25 cellular contexts compared by ENCODE assay signal in the genomic region with DNA sequence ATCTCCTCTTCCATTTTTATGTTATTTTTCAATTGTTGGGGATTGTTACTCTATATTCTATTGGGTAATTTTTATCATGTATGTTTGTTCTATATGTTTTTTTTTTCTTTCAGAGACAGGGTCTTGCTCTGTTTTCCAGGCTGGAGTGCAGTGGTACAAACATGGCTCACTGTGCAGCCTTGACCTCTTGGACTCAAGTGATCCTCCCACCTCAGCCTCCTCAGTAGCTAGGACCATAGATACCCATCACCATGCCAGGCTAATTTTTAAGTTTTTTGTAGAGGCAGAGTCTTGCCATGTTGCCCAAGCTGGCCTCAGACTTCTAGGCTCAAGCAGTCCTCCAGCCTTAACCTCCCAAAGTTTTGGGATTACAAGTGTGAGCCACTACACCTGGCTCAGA.
"Had no signal": no experiment of that assay in that cellular context is flagged by ENCODE, and none has a peak within 500 bp of the region (broad histone marks: within the 10 kb centered on the region; RNA-seq: fewer than 3 reads in every experiment).

No MANE protein-coding gene starts in this region.

- H3K4me1 Mint-ChIP-seq: neural crest cell had no signal

- DNase-seq: activated CD4-positive, alpha-beta memory T cell treated with anti-CD3 and anti-CD28 coated beads for 36 hours; activated CD4-positive, alpha-beta T cell treated with anti-CD3 and anti-CD28 coated beads, Interleukin-2, amount 10 ng/mL, durations not matched to agents 24 days and 14 days; activated CD4-positive, CD25-positive, alpha-beta regulatory T cell treated with anti-CD3 and anti-CD28 coated beads, Interleukin-2, amount 50 U/mL, for 72 hours; activated CD8-positive, alpha-beta memory T cell treated with anti-CD3 and anti-CD28 coated beads, Interleukin-2, amount 50 U/mL, for 48 hours; activated gamma-delta T cell treated with Interleukin-2 at 50 U/mL for 16 hours; activated T-cell treated with anti-CD3 and anti-CD28 coated beads, Interleukin-2, amount 50 U/mL, for 4 hours; anterior cingulate cortex; brain microvascular endothelial cell; caudate nucleus; foreskin melanocyte; naive thymus-derived CD8-positive, alpha-beta T cell; nucleus accumbens; pancreas; retina; spleen; stimulated activated naive CD4-positive, alpha-beta T cell; T-helper 2 cell had no signal

- H3K27me3 ChIP-seq: brain microvascular endothelial cell, esophagus muscularis mucosa, pancreas, spleen, suprapubic skin, tibial nerve had no signal

- H3K9me3 Mint-ChIP-seq: activated naive CD4-positive, alpha-beta T cell treated with anti-CD3 and anti-CD28 coated beads, Interleukin-2, amount 50 U/mL, for 24 hours; activated T-helper 17 cell treated with anti-CD3 and anti-CD28 coated beads, Interleukin-2, amount 50 U/mL, for 72 hours; neural crest cell had no signal

- H3K4me3 Mint-ChIP-seq: activated CD4-positive, alpha-beta memory T cell treated with anti-CD3 and anti-CD28 coated beads for 36 hours; activated CD4-positive, alpha-beta T cell treated with anti-CD3 and anti-CD28 coated beads, Interleukin-2, amount 10 ng/mL, durations not matched to agents 24 days and 14 days; activated naive CD4-positive, alpha-beta T cell treated with anti-CD3 and anti-CD28 coated beads, Interleukin-2, amount 50 U/mL, for 24 hours; activated T-cell treated with anti-CD3 and anti-CD28 coated beads, Interleukin-2, amount 50 U/mL, for 4 hours; activated T-helper 17 cell treated with anti-CD3 and anti-CD28 coated beads, Interleukin-2, amount 50 U/mL, for 72 hours; memory B cell; naive thymus-derived CD8-positive, alpha-beta T cell; neural crest cell had no signal

- H3K4me3 ChIP-seq: esophagus muscularis mucosa, pancreas, prostate gland, spleen, suprapubic skin, tibial nerve had no signal

- H3K9me3 ChIP-seq: esophagus muscularis mucosa, pancreas, prostate gland, suprapubic skin, tibial nerve had no signal

- H3K27me3 Mint-ChIP-seq: activated CD4-positive, alpha-beta memory T cell treated with anti-CD3 and anti-CD28 coated beads for 36 hours; activated CD4-positive, alpha-beta T cell treated with anti-CD3 and anti-CD28 coated beads, Interleukin-2, amount 10 ng/mL, durations not matched to agents 24 days and 14 days; activated naive CD4-positive, alpha-beta T cell treated with anti-CD3 and anti-CD28 coated beads, Interleukin-2, amount 50 U/mL, for 24 hours; activated T-helper 17 cell treated with anti-CD3 and anti-CD28 coated beads, Interleukin-2, amount 50 U/mL, for 72 hours; memory B cell; naive thymus-derived CD8-positive, alpha-beta T cell had no signal

- H3K27ac ChIP-seq: brain microvascular endothelial cell, esophagus muscularis mucosa, pancreas, prostate gland, spleen, suprapubic skin, tibial nerve had no signal

- ATAC-seq: activated T-cell treated with anti-CD3 and anti-CD28 coated beads, Interleukin-2, amount 50 U/mL, for 4 hours; activated T-helper 17 cell treated with anti-CD3 and anti-CD28 coated beads, Interleukin-2, amount 50 U/mL, for 72 hours; naive thymus-derived CD8-positive, alpha-beta T cell; pancreas had no signal

- H3K27ac Mint-ChIP-seq: activated CD4-positive, alpha-beta memory T cell treated with anti-CD3 and anti-CD28 coated beads for 36 hours; activated CD4-positive, alpha-beta T cell treated with anti-CD3 and anti-CD28 coated beads, Interleukin-2, amount 10 ng/mL, durations not matched to agents 24 days and 14 days; activated naive CD4-positive, alpha-beta T cell treated with anti-CD3 and anti-CD28 coated beads, Interleukin-2, amount 50 U/mL, for 24 hours; activated T-helper 17 cell treated with anti-CD3 and anti-CD28 coated beads, Interleukin-2, amount 50 U/mL, for 72 hours; memory B cell had no signal
